Comparison of ENCODE assay signal across 6 cellular contexts in the genomic region with DNA sequence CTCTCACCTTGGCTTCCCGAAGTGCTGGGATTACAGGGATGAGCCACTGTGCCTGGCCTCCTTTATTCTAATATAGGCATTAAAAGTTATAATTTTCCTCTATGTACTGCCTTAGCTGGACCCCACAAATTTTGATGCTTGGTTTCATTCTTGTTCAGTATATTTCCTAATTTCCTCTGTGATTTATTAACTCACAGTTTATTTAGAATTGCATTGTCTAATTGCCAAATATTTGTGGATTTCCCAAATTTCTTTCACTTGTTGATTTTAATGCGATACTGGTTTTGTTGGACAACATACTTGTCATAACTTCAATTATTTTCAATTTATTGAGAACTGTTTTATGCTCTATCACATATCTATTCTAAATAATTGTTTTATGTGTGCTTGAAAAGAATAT.
"Had no signal": no experiment of that assay in that cellular context is flagged by ENCODE, and none has a peak within 500 bp of the region (broad histone marks: within the 10 kb centered on the region; RNA-seq: fewer than 3 reads in every experiment).

No MANE protein-coding gene starts in this region.

- ATAC-seq: K562 had no signal

- FAIRE-seq: HTR-8/SVneo, K562 had no signal

- H3K27ac ChIP-seq: HL-60 had no signal

- H3K4me3 ChIP-seq: K562 had no signal

- DNase-seq: IMR-90, KBM-7, KG1 had no signal
